In genomic region chr3:193971268-193971751, GRCh38 we compare ENCODE assay signal across 9 cellular contexts.
A peak's percentile ranks its signal among the peaks of the same experiment; 100 is the strongest.
DNase-seq lines count a peak whose midpoint lies in the region; ATAC-seq, FAIRE-seq and TF ChIP-seq lines count a peak whose summit lies in the region.
"Had no signal": no experiment of that assay in that cellular context is flagged by ENCODE, and none has a peak within 500 bp of the region (broad histone marks: within the 10 kb centered on the region; RNA-seq: fewer than 3 reads in every experiment).

No MANE protein-coding gene starts in this region.

- H3K36me3 ChIP-seq in bronchial epithelial cell (ENCODE audit: control insufficient read depth, insufficient read depth, low read length), result no peaks in the 10 kb centered on the region
- H3K36me3 ChIP-seq: Peyer's patch had no signal

- FAIRE-seq in bronchial epithelial cell (lab: Jason Lieb, UNC), result no peak

- DNase-seq in activated CD4-positive, CD25-positive, alpha-beta regulatory T cell treated with anti-CD3 and anti-CD28 coated beads, Interleukin-2, amount 50 U/mL, for 72 hours, result no peak
- DNase-seq in bronchial epithelial cell (ENCODE audit: low read depth), result peak; percentile 73
- no peak for DNase-seq in stimulated activated naive CD8-positive, alpha-beta T cell treated with anti-CD3 and anti-CD28 coated beads, Interleukin-15, Interleukin-2, amounts not matched to agents 100 U/mL and 50 U/mL, for 24 hours
- no peak for DNase-seq in NCI-H146 treated with DMSO at 0.1 percent for 48 hours (lab: John Stamatoyannopoulos, UW; ENCODE audit: unreplicated experiment)
- DNase-seq in cerebellar nuclear complex (lab: John Stamatoyannopoulos, UW), result no peak
- no peak for DNase-seq in NCI-H510A treated with DMSO at 0.1 percent for 48 hours (lab: John Stamatoyannopoulos, UW)

- no peak overlapping the region for H3K4me3 ChIP-seq in bronchial epithelial cell (ENCODE audit: low read depth, low read length)
- H3K4me3 ChIP-seq: Peyer's patch had no signal

- H3K27me3 ChIP-seq in bronchial epithelial cell (ENCODE audit: control insufficient read depth, insufficient read depth, low read length), result peaks cover 1% of the 10 kb centered on the region
- H3K27me3 ChIP-seq: Peyer's patch had no signal

- no peak for TF ChIP-seq CTCF in bronchial epithelial cell (IDR thresholded peaks at IDR 0.05; ENCODE audit: insufficient read depth, low read length, severe bottlenecking)

- peak; percentile 35 to 69 for ATAC-seq in activated CD4-positive, CD25-positive, alpha-beta regulatory T cell treated with anti-CD3 and anti-CD28 coated beads, Interleukin-2, amount 50 U/mL, for 24 hours
- peak; percentile 74 for ATAC-seq in HG03432 (IDR thresholded peaks at IDR 0.05; ENCODE audit: unreplicated experiment)
- peak; percentile 84 for ATAC-seq in stimulated activated naive CD8-positive, alpha-beta T cell treated with anti-CD3 and anti-CD28 coated beads, Interleukin-15, Interleukin-2, amounts not matched to agents 100 U/mL and 50 U/mL, for 24 hours
